Comparison of ENCODE assay signal across 1 cellular context in the genomic region with DNA sequence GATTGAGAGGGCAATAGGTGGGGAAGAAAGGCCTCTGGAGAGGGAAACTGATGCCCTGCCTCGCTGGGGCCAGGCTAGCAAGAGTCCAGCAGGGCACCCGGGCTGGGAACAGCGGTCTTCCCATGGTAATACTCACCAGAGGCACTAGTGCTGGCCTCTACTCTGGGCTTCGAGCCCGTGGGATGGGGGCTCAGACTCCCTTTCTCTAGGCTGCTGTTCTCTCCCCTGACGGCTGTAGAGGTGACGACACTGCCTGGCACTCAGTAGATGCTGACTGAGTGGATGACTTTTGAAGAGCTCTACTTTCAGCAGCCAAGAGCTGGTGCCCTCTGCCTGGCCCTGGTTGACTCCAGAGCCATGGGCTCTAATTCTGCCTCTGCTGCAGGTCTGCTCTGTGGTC.
TF ChIP-seq lines count a peak whose summit lies in the region.

No MANE protein-coding gene starts in this region.

TF ChIP-seq in WTC11, 78 proteins besides CTCF, POLR2A, EP300 and RAD21:
- TF ChIP-seq ZNF281 (CRISPR knock-in tag; IDR thresholded peaks at IDR 0.05) (no peak), ZNF232 (CRISPR knock-in tag; IDR thresholded peaks at IDR 0.05) (no peak), USF2 (CRISPR knock-in tag; IDR thresholded peaks at IDR 0.05) (no peak), ESRRA (CRISPR knock-in tag; IDR thresholded peaks at IDR 0.05; ENCODE audit: borderline replicate concordance) (no peak), E2F5 (CRISPR knock-in tag; IDR thresholded peaks at IDR 0.05) (no peak), GABPB1 (CRISPR knock-in tag; IDR thresholded peaks at IDR 0.05) (no peak), AFF4 (CRISPR knock-in tag; IDR thresholded peaks at IDR 0.05; ENCODE audit: borderline replicate concordance) (no peak), TCF7 (CRISPR knock-in tag; IDR thresholded peaks at IDR 0.05; ENCODE audit: low read depth) (no peak), ZNF138 (CRISPR knock-in tag; conservative IDR thresholded peaks at IDR 0.05) (no peak), ZNF219 (CRISPR knock-in tag; IDR thresholded peaks at IDR 0.05; ENCODE audit: borderline replicate concordance) (no peak), ZNF396 (CRISPR knock-in tag; IDR thresholded peaks at IDR 0.05; ENCODE audit: borderline replicate concordance) (no peak), TP53 (CRISPR knock-in tag; IDR thresholded peaks at IDR 0.05) (no peak)
- TF ChIP-seq, protein P1, sequence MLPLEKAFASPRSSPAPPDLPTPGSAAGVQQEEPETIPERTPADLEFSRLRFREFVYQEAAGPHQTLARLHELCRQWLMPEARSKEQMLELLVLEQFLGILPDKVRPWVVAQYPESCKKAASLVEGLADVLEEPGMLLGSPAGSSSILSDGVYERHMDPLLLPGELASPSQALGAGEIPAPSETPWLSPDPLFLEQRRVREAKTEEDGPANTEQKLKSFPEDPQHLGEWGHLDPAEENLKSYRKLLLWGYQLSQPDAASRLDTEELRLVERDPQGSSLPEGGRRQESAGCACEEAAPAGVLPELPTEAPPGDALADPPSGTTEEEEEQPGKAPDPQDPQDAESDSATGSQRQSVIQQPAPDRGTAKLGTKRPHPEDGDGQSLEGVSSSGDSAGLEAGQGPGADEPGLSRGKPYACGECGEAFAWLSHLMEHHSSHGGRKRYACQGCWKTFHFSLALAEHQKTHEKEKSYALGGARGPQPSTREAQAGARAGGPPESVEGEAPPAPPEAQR (CRISPR knock-in tag; IDR thresholded peaks at IDR 0.05) = no peak
